ENCODE assay signal across 1 cellular context in genomic region chr22:50525991-50526848, GRCh38.
TF ChIP-seq lines count a peak whose summit lies in the region.

No MANE protein-coding gene starts in this region.

TF ChIP-seq in GM12878, 131 proteins besides CTCF, POLR2A, EP300 and RAD21 (continues in another document):
- peak; percentile 75 for TF ChIP-seq LARP7 (IDR thresholded peaks at IDR 0.05)
- peak; percentile 59 for TF ChIP-seq NBN (IDR thresholded peaks at IDR 0.05)
- no peak for TF ChIP-seq FOS (IDR thresholded peaks at IDR 0.05; ENCODE audit: borderline replicate concordance, extremely low read depth, insufficient read length)
- peak; percentile 13; the same call in 1 of the 2 replicates for TF ChIP-seq MXI1 (IDR thresholded peaks at IDR 0.05; ENCODE audit: low read depth, low read length)
- TF ChIP-seq EZH2 (IDR thresholded peaks at IDR 0.05; ENCODE audit: borderline replicate concordance, control insufficient read depth, low read depth, low read length): no peak
- TF ChIP-seq REST (IDR thresholded peaks at IDR 0.05; ENCODE audit: low read depth, low read length): no peak
- peak; percentile 28; the same call in 1 of the 3 replicates for TF ChIP-seq POU2F2 (IDR thresholded peaks at IDR 0.05; ENCODE audit: borderline replicate concordance, low read depth, low read length)
- peak; percentile 8 to 70; a peak in 2 of 4 replicates for TF ChIP-seq BHLHE40 (IDR thresholded peaks at IDR 0.05; ENCODE audit: borderline replicate concordance in 1 of 2, low read depth in 2 of 2, low read length in 1 of 2)
- no peak for TF ChIP-seq PKNOX1 (IDR thresholded peaks at IDR 0.05)
- no peak for TF ChIP-seq BMI1 (IDR thresholded peaks at IDR 0.05; ENCODE audit: borderline replicate concordance)
- no peak for TF ChIP-seq ATF7 (IDR thresholded peaks at IDR 0.05; ENCODE audit: low read depth)
- no peak for TF ChIP-seq CBX5 (IDR thresholded peaks at IDR 0.05; ENCODE audit: low read depth)
- no peak for TF ChIP-seq ZSCAN29 (IDR thresholded peaks at IDR 0.05)
- TF ChIP-seq SMC3 (IDR thresholded peaks at IDR 0.05; ENCODE audit: borderline replicate concordance, low read length): no peak; the same call in 1 of the 2 replicates
- TF ChIP-seq RUNX3 (IDR thresholded peaks at IDR 0.05; ENCODE audit: low read length): no peak
- peak; percentile 83 for TF ChIP-seq TCF12 (IDR thresholded peaks at IDR 0.05; ENCODE audit: low read depth, low read length)
- TF ChIP-seq CREB1 (IDR thresholded peaks at IDR 0.05; ENCODE audit: low read depth): no peak
- TF ChIP-seq, protein P1, sequence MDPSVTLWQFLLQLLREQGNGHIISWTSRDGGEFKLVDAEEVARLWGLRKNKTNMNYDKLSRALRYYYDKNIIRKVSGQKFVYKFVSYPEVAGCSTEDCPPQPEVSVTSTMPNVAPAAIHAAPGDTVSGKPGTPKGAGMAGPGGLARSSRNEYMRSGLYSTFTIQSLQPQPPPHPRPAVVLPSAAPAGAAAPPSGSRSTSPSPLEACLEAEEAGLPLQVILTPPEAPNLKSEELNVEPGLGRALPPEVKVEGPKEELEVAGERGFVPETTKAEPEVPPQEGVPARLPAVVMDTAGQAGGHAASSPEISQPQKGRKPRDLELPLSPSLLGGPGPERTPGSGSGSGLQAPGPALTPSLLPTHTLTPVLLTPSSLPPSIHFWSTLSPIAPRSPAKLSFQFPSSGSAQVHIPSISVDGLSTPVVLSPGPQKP (IDR thresholded peaks at IDR 0.05; ENCODE audit: low read depth, low read length): no peak
- peak; percentile 69 for TF ChIP-seq RELA (IDR thresholded peaks at IDR 0.05; ENCODE audit: borderline replicate concordance, partially characterized antibody)
- TF ChIP-seq, protein P2, sequence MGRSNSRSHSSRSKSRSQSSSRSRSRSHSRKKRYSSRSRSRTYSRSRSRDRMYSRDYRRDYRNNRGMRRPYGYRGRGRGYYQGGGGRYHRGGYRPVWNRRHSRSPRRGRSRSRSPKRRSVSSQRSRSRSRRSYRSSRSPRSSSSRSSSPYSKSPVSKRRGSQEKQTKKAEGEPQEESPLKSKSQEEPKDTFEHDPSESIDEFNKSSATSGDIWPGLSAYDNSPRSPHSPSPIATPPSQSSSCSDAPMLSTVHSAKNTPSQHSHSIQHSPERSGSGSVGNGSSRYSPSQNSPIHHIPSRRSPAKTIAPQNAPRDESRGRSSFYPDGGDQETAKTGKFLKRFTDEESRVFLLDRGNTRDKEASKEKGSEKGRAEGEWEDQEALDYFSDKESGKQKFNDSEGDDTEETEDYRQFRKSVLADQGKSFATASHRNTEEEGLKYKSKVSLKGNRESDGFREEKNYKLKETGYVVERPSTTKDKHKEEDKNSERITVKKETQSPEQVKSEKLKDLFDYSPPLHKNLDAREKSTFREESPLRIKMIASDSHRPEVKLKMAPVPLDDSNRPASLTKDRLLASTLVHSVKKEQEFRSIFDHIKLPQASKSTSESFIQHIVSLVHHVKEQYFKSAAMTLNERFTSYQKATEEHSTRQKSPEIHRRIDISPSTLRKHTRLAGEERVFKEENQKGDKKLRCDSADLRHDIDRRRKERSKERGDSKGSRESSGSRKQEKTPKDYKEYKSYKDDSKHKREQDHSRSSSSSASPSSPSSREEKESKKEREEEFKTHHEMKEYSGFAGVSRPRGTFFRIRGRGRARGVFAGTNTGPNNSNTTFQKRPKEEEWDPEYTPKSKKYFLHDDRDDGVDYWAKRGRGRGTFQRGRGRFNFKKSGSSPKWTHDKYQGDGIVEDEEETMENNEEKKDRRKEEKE (IDR thresholded peaks at IDR 0.05): no peak; the same call in 1 of the 2 replicates
- no peak for TF ChIP-seq ASH2L (IDR thresholded peaks at IDR 0.05; ENCODE audit: borderline replicate concordance, low read depth)
- no peak for TF ChIP-seq STAT3 (IDR thresholded peaks at IDR 0.05; ENCODE audit: low read depth, low read length)
- TF ChIP-seq, protein P3, sequence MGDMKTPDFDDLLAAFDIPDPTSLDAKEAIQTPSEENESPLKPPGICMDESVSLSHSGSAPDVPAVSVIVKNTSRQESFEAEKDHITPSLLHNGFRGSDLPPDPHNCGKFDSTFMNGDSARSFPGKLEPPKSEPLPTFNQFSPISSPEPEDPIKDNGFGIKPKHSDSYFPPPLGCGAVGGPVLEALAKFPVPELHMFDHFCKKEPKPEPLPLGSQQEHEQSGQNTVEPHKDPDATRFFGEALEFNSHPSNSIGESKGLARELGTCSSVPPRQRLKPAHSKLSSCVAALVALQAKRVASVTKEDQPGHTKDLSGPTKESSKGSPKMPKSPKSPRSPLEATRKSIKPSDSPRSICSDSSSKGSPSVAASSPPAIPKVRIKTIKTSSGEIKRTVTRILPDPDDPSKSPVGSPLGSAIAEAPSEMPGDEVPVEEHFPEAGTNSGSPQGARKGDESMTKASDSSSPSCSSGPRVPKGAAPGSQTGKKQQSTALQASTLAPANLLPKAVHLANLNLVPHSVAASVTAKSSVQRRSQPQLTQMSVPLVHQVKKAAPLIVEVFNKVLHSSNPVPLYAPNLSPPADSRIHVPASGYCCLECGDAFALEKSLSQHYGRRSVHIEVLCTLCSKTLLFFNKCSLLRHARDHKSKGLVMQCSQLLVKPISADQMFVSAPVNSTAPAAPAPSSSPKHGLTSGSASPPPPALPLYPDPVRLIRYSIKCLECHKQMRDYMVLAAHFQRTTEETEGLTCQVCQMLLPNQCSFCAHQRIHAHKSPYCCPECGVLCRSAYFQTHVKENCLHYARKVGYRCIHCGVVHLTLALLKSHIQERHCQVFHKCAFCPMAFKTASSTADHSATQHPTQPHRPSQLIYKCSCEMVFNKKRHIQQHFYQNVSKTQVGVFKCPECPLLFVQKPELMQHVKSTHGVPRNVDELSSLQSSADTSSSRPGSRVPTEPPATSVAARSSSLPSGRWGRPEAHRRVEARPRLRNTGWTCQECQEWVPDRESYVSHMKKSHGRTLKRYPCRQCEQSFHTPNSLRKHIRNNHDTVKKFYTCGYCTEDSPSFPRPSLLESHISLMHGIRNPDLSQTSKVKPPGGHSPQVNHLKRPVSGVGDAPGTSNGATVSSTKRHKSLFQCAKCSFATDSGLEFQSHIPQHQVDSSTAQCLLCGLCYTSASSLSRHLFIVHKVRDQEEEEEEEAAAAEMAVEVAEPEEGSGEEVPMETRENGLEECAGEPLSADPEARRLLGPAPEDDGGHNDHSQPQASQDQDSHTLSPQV (IDR thresholded peaks at IDR 0.05): peak; percentile 87
- no peak for TF ChIP-seq ZNF622 (IDR thresholded peaks at IDR 0.05)
- TF ChIP-seq NR2F1 (conservative IDR thresholded peaks at IDR 0.05): peak; percentile 72
- no peak for TF ChIP-seq SREBF1 (IDR thresholded peaks at IDR 0.05; ENCODE audit: low read length)
- no peak for TF ChIP-seq SUZ12 (IDR thresholded peaks at IDR 0.05; ENCODE audit: unreplicated experiment)
- TF ChIP-seq RCOR1 (conservative IDR thresholded peaks at IDR 0.05; ENCODE audit: low read depth, low read length): no peak
- TF ChIP-seq SKIL (IDR thresholded peaks at IDR 0.05; ENCODE audit: low read depth, poor library complexity, severe bottlenecking): no peak
- TF ChIP-seq, protein P4, sequence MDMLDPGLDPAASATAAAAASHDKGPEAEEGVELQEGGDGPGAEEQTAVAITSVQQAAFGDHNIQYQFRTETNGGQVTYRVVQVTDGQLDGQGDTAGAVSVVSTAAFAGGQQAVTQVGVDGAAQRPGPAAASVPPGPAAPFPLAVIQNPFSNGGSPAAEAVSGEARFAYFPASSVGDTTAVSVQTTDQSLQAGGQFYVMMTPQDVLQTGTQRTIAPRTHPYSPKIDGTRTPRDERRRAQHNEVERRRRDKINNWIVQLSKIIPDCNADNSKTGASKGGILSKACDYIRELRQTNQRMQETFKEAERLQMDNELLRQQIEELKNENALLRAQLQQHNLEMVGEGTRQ (IDR thresholded peaks at IDR 0.05; ENCODE audit: borderline replicate concordance, low read depth, low read length): no peak; the same call in 1 of the 2 replicates
- no peak; the same call in 1 of the 2 replicates for TF ChIP-seq YY1 (IDR thresholded peaks at IDR 0.05; ENCODE audit: low read depth, low read length)
- TF ChIP-seq PML (IDR thresholded peaks at IDR 0.05; ENCODE audit: low read length): no peak
- peak; percentile 24; the same call in 1 of the 2 replicates for TF ChIP-seq CREM (IDR thresholded peaks at IDR 0.05; ENCODE audit: low read depth)
- TF ChIP-seq, protein P5, sequence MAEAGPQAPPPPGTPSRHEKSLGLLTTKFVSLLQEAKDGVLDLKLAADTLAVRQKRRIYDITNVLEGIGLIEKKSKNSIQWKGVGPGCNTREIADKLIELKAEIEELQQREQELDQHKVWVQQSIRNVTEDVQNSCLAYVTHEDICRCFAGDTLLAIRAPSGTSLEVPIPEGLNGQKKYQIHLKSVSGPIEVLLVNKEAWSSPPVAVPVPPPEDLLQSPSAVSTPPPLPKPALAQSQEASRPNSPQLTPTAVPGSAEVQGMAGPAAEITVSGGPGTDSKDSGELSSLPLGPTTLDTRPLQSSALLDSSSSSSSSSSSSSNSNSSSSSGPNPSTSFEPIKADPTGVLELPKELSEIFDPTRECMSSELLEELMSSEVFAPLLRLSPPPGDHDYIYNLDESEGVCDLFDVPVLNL (IDR thresholded peaks at IDR 0.05; ENCODE audit: low read depth, low read length): no peak
- no peak for TF ChIP-seq CEBPZ (IDR thresholded peaks at IDR 0.05; ENCODE audit: low read depth, low read length)
- TF ChIP-seq MYB (IDR thresholded peaks at IDR 0.05; ENCODE audit: borderline replicate concordance, low read depth, low read length): no peak
- TF ChIP-seq TAF1 (IDR thresholded peaks at IDR 0.05; ENCODE audit: borderline replicate concordance, low read depth, low read length): no peak
- TF ChIP-seq SMAD5 (IDR thresholded peaks at IDR 0.05; ENCODE audit: low read depth): no peak; the same call in 1 of the 2 replicates
- TF ChIP-seq NFIC (IDR thresholded peaks at IDR 0.05; ENCODE audit: low read depth, low read length): no peak
- TF ChIP-seq IRF4 (IDR thresholded peaks at IDR 0.05; ENCODE audit: low read depth, low read length): no peak
- TF ChIP-seq STAT1 (conservative IDR thresholded peaks at IDR 0.05): no peak
